In genomic region chr21:38741976-38742309, GRCh38 we compare ENCODE assay signal across 20 cellular contexts.
A peak's percentile ranks its signal among the peaks of the same experiment; 100 is the strongest.
DNase-seq lines count a peak whose midpoint lies in the region; ATAC-seq, FAIRE-seq and TF ChIP-seq lines count a peak whose summit lies in the region.
"Had no signal": no experiment of that assay in that cellular context is flagged by ENCODE, and none has a peak within 500 bp of the region (broad histone marks: within the 10 kb centered on the region; RNA-seq: fewer than 3 reads in every experiment).

No MANE protein-coding gene starts in this region.

- no peak for TF ChIP-seq RAD21 in K562 (CRISPR knock-in tag; conservative IDR thresholded peaks at IDR 0.05 in 1 of 2, IDR thresholded peaks at IDR 0.05 in 1 of 2)

- peaks cover 6% of the 10 kb centered on the region for H3K27me3 Mint-ChIP-seq in T-helper 2 cell treated with Interferon-gamma antibody and Interleukin-4, amounts not matched to agents 5 μg/mL and 100 μg/mL, for 36 hours (ENCODE audit: low read depth)

- H3K36me3 Mint-ChIP-seq in T-helper 2 cell treated with Interferon-gamma antibody and Interleukin-4, amounts not matched to agents 5 μg/mL and 100 μg/mL, for 36 hours (ENCODE audit: low read depth): no peaks in the 10 kb centered on the region
- H3K36me3 Mint-ChIP-seq: CD14-positive monocyte had no signal

- H3K79me2 ChIP-seq in K562 (ENCODE audit: control insufficient read depth, insufficient read depth, low read length): no peaks in the 10 kb centered on the region

- no peak for TF ChIP-seq CTCF in K562 (IDR thresholded peaks at IDR 0.05 in 2 of 3, conservative IDR thresholded peaks at IDR 0.05 in 1 of 3; ENCODE audit: insufficient read depth in 2 of 3, low read depth in 1 of 3, low read length in 3 of 3)

- H3K4me3 Mint-ChIP-seq in T-helper 2 cell treated with Interferon-gamma antibody and Interleukin-4, amounts not matched to agents 5 μg/mL and 100 μg/mL, for 36 hours: no peak overlapping the region
- H3K4me3 Mint-ChIP-seq: CD14-positive monocyte had no signal

- 2% methylated on average over 5 of the region's 5 CpGs for WGBS in K562 (ENCODE audit: insufficient coverage, low coverage, missing lambda C conversion rate)

- no TSS peak for BruUV-seq in K562 (replicated peaks; lab: Mats Ljungman, UMichigan)

- H3K9me1 ChIP-seq in K562 (ENCODE audit: control insufficient read depth, insufficient read depth, low read length): no peaks in the 10 kb centered on the region

- no peak for TF ChIP-seq EP300 in K562 (IDR thresholded peaks at IDR 0.05; ENCODE audit: low read length)

- H3K27me3 ChIP-seq in K562 (ENCODE audit: control insufficient read depth in 2 of 2, insufficient read depth in 2 of 2, low read length in 2 of 2) (peaks cover 13 to 15% of the 10 kb centered on the region in 2 experiments; a peak in 4 of 5 replicates), mucosa of rectum (ENCODE audit: control insufficient read depth in 2 of 2, insufficient read depth in 2 of 2, low read length in 2 of 2) (no peaks in the 10 kb centered on the region)

- no peaks in the 10 kb centered on the region for H4K20me1 ChIP-seq in K562 (replicated peaks; ENCODE audit: control insufficient read depth, insufficient read depth, low read length)

- ATAC-seq in K562 (no peak), HG03139 (IDR thresholded peaks at IDR 0.05; ENCODE audit: unreplicated experiment) (no peak)
- ATAC-seq: HCT116, Panc1, Right ventricle myocardium inferior had no signal

- no peak overlapping the region for H3K27ac ChIP-seq in K562 (ENCODE audit: extremely low read depth, low read depth, low read length)
- peak overlapping the region; percentile 67 to 74 for H3K27ac ChIP-seq in mucosa of rectum (ENCODE audit: low read depth in 2 of 2, low read length in 2 of 2)
- H3K27ac ChIP-seq: GM23248 had no signal

- TF ChIP-seq POLR2A in K562 (conservative IDR thresholded peaks at IDR 0.05): no peak

- no peak overlapping the region for H2AFZ ChIP-seq in K562 (ENCODE audit: low read depth, low read length)
- H2AFZ ChIP-seq: GM23248 had no signal

- no peak for FAIRE-seq in K562 (lab: Jason Lieb, UNC)
- FAIRE-seq in GM19239 (lab: Jason Lieb, UNC): no peak

- peaks cover 0 to 8% of the 10 kb centered on the region in 2 experiments; a peak in 1 of 5 replicates for H3K4me1 ChIP-seq in K562 (replicated peaks in 1 of 2; ENCODE audit: control insufficient read depth in 2 of 2, insufficient read depth in 2 of 2, low read length in 2 of 2)
- H3K4me1 ChIP-seq in mucosa of rectum (ENCODE audit: control insufficient read depth in 2 of 2, insufficient read depth in 2 of 2, low read length in 2 of 2): peaks cover 12 to 20% of the 10 kb centered on the region in 2 donors

- POLR2A ChIA-PET in K562 (lab: Yijun Ruan, JAX): interaction anchor here (0.6 to 1.4 kb wide), 2 partner anchors 18 to 157 kb away, joined by 4 read pairs; no protein-coding TSS in a partner anchor

- H3K4me3 ChIP-seq in K562 (no peak overlapping the region), mucosa of rectum (ENCODE audit: low read length in 2 of 2) (peak overlapping the region in 1 of 2 donors; percentile 15)
- H3K4me3 ChIP-seq: GM23248 had no signal

- in situ Hi-C loops in K562 (cut with MboI): no loop called here

- H3K27ac Mint-ChIP-seq in T-helper 2 cell treated with Interferon-gamma antibody and Interleukin-4, amounts not matched to agents 5 μg/mL and 100 μg/mL, for 36 hours: no peak overlapping the region

- intact Hi-C loops in K562 (cut with micrococcal nuclease): no loop called here

- peaks cover 4% of the 10 kb centered on the region for H3K9me3 Mint-ChIP-seq in T-helper 2 cell treated with Interferon-gamma antibody and Interleukin-4, amounts not matched to agents 5 μg/mL and 100 μg/mL, for 36 hours

- CTCF ChIA-PET in K562 (lab: Yijun Ruan, JAX; ENCODE audit: low intra/inter-chr PET ratio): no interaction called here

- peaks cover 19% of the 10 kb centered on the region for H3K4me1 Mint-ChIP-seq in T-helper 2 cell treated with Interferon-gamma antibody and Interleukin-4, amounts not matched to agents 5 μg/mL and 100 μg/mL, for 36 hours (ENCODE audit: low read depth)

- H3K9me3 ChIP-seq in K562 (replicated peaks; ENCODE audit: control insufficient read depth, insufficient read depth, low read depth, low read length) (0 out of 2 replicates have a peak, but pooled peaks cover 4% of the 10 kb centered on the region), mucosa of rectum (ENCODE audit: control insufficient read depth in 2 of 2, low read length in 2 of 2) (no peaks in the 10 kb centered on the region)

- H3K36me3 ChIP-seq in K562 (ENCODE audit: control insufficient read depth, insufficient read depth, low read length) (no peaks in the 10 kb centered on the region), mucosa of rectum (ENCODE audit: control insufficient read depth in 2 of 2, insufficient read depth in 2 of 2, low read length in 2 of 2) (no peaks in the 10 kb centered on the region)

- peak in 47 of 76 experiments; percentile 4 to 76 (median 41) for DNase-seq in HUDEP-2 (lab: John Stamatoyannopoulos, UW; ENCODE audit: unreplicated experiment in 76 of 76)
- peak; percentile 80 for DNase-seq in OCI-M2 (lab: John Stamatoyannopoulos, UW; ENCODE audit: unreplicated experiment)
- peak in 1 of 4 experiments; percentile 36 for DNase-seq in K562 (ENCODE audit: extremely low read depth in 1 of 4, low spot score in 3 of 4)
- DNase-seq in activated gamma-delta T cell treated with Interleukin-2 at 50 U/mL for 16 hours: no peak
- no peak for DNase-seq in GM19239 (ENCODE audit: insufficient read length, low spot score)
- DNase-seq in T-helper 2 cell treated with Interferon-gamma antibody and Interleukin-4, amounts not matched to agents 5 μg/mL and 100 μg/mL, for 36 hours (ENCODE audit: low spot score): no peak
- DNase-seq: DMS53, GM23248, Karpas-422, MM.1S, NCI-H1417, NCI-H187 treated with DMSO at 0.1 percent for 48 hours, NCI-H2171, NCI-H82 had no signal

- no peak overlapping the region for H3K9ac ChIP-seq in K562 (ENCODE audit: insufficient read depth in 1 of 2, low read depth in 2 of 2, low read length in 2 of 2)
- no peak overlapping the region for H3K9ac ChIP-seq in mucosa of rectum (ENCODE audit: low read depth in 1 of 2, low read length in 2 of 2)
- H3K9ac ChIP-seq: GM23248 had no signal

- H3K4me2 ChIP-seq in K562 (ENCODE audit: insufficient read depth, low read length): no peak overlapping the region

TF ChIP-seq in K562, 482 proteins besides CTCF, POLR2A, EP300 and RAD21 (continues in another document):
- no peak for TF ChIP-seq SMARCA5 (IDR thresholded peaks at IDR 0.05)
- TF ChIP-seq SMC3 (conservative IDR thresholded peaks at IDR 0.05; ENCODE audit: insufficient read depth, low read depth, low read length): no peak
- TF ChIP-seq, protein P1, sequence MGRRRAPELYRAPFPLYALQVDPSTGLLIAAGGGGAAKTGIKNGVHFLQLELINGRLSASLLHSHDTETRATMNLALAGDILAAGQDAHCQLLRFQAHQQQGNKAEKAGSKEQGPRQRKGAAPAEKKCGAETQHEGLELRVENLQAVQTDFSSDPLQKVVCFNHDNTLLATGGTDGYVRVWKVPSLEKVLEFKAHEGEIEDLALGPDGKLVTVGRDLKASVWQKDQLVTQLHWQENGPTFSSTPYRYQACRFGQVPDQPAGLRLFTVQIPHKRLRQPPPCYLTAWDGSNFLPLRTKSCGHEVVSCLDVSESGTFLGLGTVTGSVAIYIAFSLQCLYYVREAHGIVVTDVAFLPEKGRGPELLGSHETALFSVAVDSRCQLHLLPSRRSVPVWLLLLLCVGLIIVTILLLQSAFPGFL (CRISPR knock-in tag; IDR thresholded peaks at IDR 0.05): no peak
- TF ChIP-seq FUS (optimal IDR thresholded peaks at IDR 0.05; ENCODE audit: low read depth, low read length): no peak
- TF ChIP-seq TCF7 (IDR thresholded peaks at IDR 0.05; ENCODE audit: borderline replicate concordance): no peak
- no peak for TF ChIP-seq CHD1 (IDR thresholded peaks at IDR 0.05; ENCODE audit: low read length)
- TF ChIP-seq CBFA2T3 (IDR thresholded peaks at IDR 0.05): peak; percentile 42
- no peak for TF ChIP-seq BRCA1 (IDR thresholded peaks at IDR 0.05)
- TF ChIP-seq BRCA1 (CRISPR knock-in tag; IDR thresholded peaks at IDR 0.05): no peak
- TF ChIP-seq, protein P2, sequence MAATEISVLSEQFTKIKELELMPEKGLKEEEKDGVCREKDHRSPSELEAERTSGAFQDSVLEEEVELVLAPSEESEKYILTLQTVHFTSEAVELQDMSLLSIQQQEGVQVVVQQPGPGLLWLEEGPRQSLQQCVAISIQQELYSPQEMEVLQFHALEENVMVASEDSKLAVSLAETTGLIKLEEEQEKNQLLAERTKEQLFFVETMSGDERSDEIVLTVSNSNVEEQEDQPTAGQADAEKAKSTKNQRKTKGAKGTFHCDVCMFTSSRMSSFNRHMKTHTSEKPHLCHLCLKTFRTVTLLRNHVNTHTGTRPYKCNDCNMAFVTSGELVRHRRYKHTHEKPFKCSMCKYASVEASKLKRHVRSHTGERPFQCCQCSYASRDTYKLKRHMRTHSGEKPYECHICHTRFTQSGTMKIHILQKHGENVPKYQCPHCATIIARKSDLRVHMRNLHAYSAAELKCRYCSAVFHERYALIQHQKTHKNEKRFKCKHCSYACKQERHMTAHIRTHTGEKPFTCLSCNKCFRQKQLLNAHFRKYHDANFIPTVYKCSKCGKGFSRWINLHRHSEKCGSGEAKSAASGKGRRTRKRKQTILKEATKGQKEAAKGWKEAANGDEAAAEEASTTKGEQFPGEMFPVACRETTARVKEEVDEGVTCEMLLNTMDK (IDR thresholded peaks at IDR 0.05; ENCODE audit: borderline replicate concordance, insufficient read depth, low read depth, low read length, poor library complexity, severe bottlenecking): no peak
- no peak for TF ChIP-seq EGR1 (conservative IDR thresholded peaks at IDR 0.05)

Comparison
In these comparisons a context has a peak if more than half of its experiments do, and no peak if none do; other contexts are left out.
1. DNase-seq: peak in HUDEP-2 (47 of 76) and OCI-M2 (single experiment); none in activated gamma-delta T cell treated with Interleukin-2 at 50 U/mL for 16 hours (single experiment), GM19239 (single experiment) and T-helper 2 cell treated with Interferon-gamma antibody and Interleukin-4, amounts not matched to agents 5 μg/mL and 100 μg/mL, for 36 hours (single experiment).